In the genomic region with DNA sequence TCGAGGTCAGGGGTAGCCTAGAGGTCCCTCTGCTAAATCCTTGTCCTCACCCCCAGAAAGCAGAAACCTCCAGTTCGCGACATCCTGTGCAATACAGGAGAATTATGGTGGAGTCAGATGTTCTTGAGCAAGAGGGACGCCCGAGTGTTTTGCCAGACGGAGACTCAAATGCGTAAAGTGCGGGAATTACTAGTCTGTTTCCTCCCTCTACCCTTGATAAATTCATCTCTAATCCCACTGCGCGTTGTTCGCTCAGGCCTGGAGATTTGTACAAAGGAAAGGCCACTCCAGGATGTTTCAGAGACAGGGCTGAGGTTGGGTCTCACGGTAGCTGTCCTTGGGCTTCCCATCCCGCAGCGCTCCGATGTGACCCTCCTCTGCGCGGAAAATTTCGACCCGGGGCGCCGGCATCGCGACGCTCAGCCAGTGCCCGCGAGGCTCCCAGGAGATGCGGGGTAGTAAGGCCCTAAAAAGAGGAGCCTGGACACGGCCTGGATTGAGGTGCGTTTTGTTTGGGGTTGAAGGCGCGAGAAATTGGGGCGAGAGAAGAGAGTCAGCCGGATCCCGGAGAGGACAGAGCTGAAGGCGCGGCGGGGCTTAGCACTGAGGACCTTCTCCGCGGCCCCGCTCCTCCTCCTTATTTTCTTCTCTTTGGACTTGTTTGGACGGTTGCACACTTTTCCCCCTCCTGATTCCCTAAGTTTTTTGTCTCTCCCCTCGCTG, we compare ENCODE assay signal across 1 cellular context.
TF ChIP-seq lines count a peak whose summit lies in the region.

No MANE protein-coding gene starts in this region.

TF ChIP-seq in GM12878, 131 proteins besides CTCF, POLR2A, EP300 and RAD21:
- peak; percentile 29 for TF ChIP-seq SUZ12 (IDR thresholded peaks at IDR 0.05; ENCODE audit: unreplicated experiment)
- no peak for TF ChIP-seq RCOR1 (conservative IDR thresholded peaks at IDR 0.05; ENCODE audit: low read depth, low read length)
